In the genomic region with DNA sequence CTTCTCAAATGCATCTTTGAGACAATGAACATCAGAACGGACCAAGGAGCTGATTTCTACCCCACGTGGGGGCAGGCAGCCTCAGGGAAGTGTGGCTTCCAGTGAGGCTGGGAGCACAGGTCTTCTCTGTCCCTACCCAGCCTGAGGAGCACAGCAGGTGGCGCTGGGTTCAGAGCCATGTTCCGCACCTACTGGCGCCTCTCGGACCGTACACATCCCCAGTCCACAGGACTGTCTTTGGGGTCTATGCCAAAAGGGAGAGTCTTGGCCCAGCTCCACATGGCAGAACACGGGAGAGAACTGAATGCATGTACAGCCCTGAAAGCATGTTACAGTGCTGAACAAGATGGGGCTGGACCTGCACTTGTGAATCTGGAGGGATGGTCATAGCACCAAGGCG, we compare ENCODE assay signal across 1 cellular context.
TF ChIP-seq lines count a peak whose summit lies in the region.

No MANE protein-coding gene starts in this region.

TF ChIP-seq in GM12878, 131 proteins besides CTCF, POLR2A, EP300 and RAD21:
- TF ChIP-seq WRNIP1 (IDR thresholded peaks at IDR 0.05; ENCODE audit: borderline replicate concordance, low read depth, low read length) (no peak), BRCA1 (IDR thresholded peaks at IDR 0.05; ENCODE audit: low read depth, low read length) (no peak), NFXL1 (IDR thresholded peaks at IDR 0.05; ENCODE audit: borderline replicate concordance) (no peak)
- TF ChIP-seq, protein P1, sequence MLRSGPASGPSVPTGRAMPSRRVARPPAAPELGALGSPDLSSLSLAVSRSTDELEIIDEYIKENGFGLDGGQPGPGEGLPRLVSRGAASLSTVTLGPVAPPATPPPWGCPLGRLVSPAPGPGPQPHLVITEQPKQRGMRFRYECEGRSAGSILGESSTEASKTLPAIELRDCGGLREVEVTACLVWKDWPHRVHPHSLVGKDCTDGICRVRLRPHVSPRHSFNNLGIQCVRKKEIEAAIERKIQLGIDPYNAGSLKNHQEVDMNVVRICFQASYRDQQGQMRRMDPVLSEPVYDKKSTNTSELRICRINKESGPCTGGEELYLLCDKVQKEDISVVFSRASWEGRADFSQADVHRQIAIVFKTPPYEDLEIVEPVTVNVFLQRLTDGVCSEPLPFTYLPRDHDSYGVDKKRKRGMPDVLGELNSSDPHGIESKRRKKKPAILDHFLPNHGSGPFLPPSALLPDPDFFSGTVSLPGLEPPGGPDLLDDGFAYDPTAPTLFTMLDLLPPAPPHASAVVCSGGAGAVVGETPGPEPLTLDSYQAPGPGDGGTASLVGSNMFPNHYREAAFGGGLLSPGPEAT (IDR thresholded peaks at IDR 0.05; ENCODE audit: low read depth) = no peak
- TF ChIP-seq, protein P2, sequence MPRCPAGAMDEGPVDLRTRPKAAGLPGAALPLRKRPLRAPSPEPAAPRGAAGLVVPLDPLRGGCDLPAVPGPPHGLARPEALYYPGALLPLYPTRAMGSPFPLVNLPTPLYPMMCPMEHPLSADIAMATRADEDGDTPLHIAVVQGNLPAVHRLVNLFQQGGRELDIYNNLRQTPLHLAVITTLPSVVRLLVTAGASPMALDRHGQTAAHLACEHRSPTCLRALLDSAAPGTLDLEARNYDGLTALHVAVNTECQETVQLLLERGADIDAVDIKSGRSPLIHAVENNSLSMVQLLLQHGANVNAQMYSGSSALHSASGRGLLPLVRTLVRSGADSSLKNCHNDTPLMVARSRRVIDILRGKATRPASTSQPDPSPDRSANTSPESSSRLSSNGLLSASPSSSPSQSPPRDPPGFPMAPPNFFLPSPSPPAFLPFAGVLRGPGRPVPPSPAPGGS (IDR thresholded peaks at IDR 0.05; ENCODE audit: borderline replicate concordance, insufficient read depth, low read depth, low read length, poor library complexity, severe bottlenecking) = no peak
